In the genomic region with DNA sequence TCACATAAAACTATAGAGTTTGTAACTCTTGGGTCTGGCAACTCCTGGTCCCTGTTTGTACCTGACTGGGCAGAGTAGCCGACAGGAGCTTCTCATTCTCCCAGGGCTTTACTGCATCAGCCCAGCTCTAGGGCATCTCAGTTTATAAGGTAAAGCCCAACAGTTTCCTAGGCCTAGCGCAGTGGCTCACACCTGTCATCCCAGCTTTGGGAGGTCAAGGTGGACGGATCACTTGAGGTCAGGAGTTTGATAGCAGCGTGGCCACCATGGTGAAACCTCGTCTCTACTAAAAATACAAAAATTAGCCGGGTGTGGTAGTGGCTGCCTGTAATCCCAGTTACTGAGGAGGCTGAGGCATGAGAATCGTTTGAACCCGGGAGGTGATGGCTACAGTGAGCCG, we compare ENCODE assay signal across 19 cellular contexts. TPM values are rescaled to one million over a fixed set of nuclear protein-coding genes. Genes with fewer than 3 reads are reported as not detected.
DNase-seq lines count a peak whose midpoint lies in the region; ATAC-seq and TF ChIP-seq lines count a peak whose summit lies in the region.
"Had no signal": no experiment of that assay in that cellular context is flagged by ENCODE, and none has a peak within 500 bp of the region (broad histone marks: within the 10 kb centered on the region; RNA-seq: fewer than 3 reads in every experiment).

No MANE protein-coding gene starts in this region.

- H3K27ac Mint-ChIP-seq in activated CD4-positive, alpha-beta T cell treated with anti-CD3 and anti-CD28 coated beads, Interleukin-2, amount 10 ng/mL, durations not matched to agents 24 days and 14 days, result peak overlapping the region; percentile 70
- H3K27ac Mint-ChIP-seq in activated T-helper 2 cell treated with anti-CD3 and anti-CD28 coated beads, Interferon-gamma antibody, Interleukin-2, Interleukin-4, amounts not matched to agents 10 μg/mL and 5 μg/mL and 100 μg/mL, durations not matched to agents 14 hours and 24 hours and 36 hours, result peak overlapping the region; percentile 77
- H3K27ac Mint-ChIP-seq in nephron progenitor cell, result peak overlapping the region; percentile 45
- H3K27ac Mint-ChIP-seq: B cell; CD4-positive, CD25-positive, alpha-beta regulatory T cell; CD8-positive, alpha-beta T cell; HFFc6 had no signal

- H3K9me3 Mint-ChIP-seq in activated CD4-positive, alpha-beta T cell treated with anti-CD3 and anti-CD28 coated beads, Interleukin-2, amount 10 ng/mL, durations not matched to agents 24 days and 14 days, result no peaks in the 10 kb centered on the region
- H3K9me3 Mint-ChIP-seq in activated T-helper 2 cell treated with anti-CD3 and anti-CD28 coated beads, Interferon-gamma antibody, Interleukin-2, Interleukin-4, amounts not matched to agents 10 μg/mL and 5 μg/mL and 100 μg/mL, durations not matched to agents 14 hours and 24 hours and 36 hours, result no peaks in the 10 kb centered on the region
- peaks cover 13% of the 10 kb centered on the region for H3K9me3 Mint-ChIP-seq in nephron progenitor cell
- H3K9me3 Mint-ChIP-seq: CD8-positive, alpha-beta T cell; HFFc6 had no signal

- POLR2A ChIA-PET in HEK293T (lab: Yijun Ruan, JAX), result no interaction called here

- CTCF ChIA-PET in HEK293T (lab: Yijun Ruan, JAX), result interaction anchor here (1.1 kb wide), 1 partner anchor 11 kb away, joined by 4 read pairs; no protein-coding TSS in a partner anchor

- no peaks in the 10 kb centered on the region for H3K36me3 ChIP-seq in RWPE2 (ENCODE audit: low read depth)
- H3K36me3 ChIP-seq in sigmoid colon, result peaks cover 0 to 12% (median 2%) of the 10 kb centered on the region in 4 donors
- H3K36me3 ChIP-seq: BLaER1 had no signal

- H3K27ac ChIP-seq in RWPE2 (ENCODE audit: poor library complexity, severe bottlenecking) (no peak overlapping the region), sigmoid colon (no peak overlapping the region)
- H3K27ac ChIP-seq: BLaER1, C4-2B had no signal

- DNase-seq in activated CD4-positive, alpha-beta T cell treated with anti-CD3 and anti-CD28 coated beads, Interleukin-2, amount 10 ng/mL, durations not matched to agents 24 days and 14 days, result no peak
- no peak for DNase-seq in activated CD4-positive, alpha-beta T cell treated with anti-CD3 and anti-CD28 coated beads, Interleukin-2, amount 50 U/mL, for 48 hours
- peak; percentile 38 for DNase-seq in RWPE2 (ENCODE audit: low spot score)
- no peak for DNase-seq in activated T-helper 2 cell treated with anti-CD3 and anti-CD28 coated beads, Interferon-gamma antibody, Interleukin-2, Interleukin-4, amounts not matched to agents 10 μg/mL and 5 μg/mL and 100 μg/mL, durations not matched to agents 14 hours and 24 hours and 36 hours (ENCODE audit: low spot score)
- no peak for DNase-seq in nephron progenitor cell
- no peak for DNase-seq in sigmoid colon
- no peak for DNase-seq in HEK293T (ENCODE audit: extremely low spot score)
- DNase-seq: Caco-2; CD4-positive, CD25-positive, alpha-beta regulatory T cell; CD8-positive, alpha-beta T cell; DMS153; DND-41; GOT3; H7; HCEC 1CT; HFFc6 had no signal

- no peak overlapping the region for H3K4me3 Mint-ChIP-seq in activated CD4-positive, alpha-beta T cell treated with anti-CD3 and anti-CD28 coated beads, Interleukin-2, amount 10 ng/mL, durations not matched to agents 24 days and 14 days
- H3K4me3 Mint-ChIP-seq in activated T-helper 2 cell treated with anti-CD3 and anti-CD28 coated beads, Interferon-gamma antibody, Interleukin-2, Interleukin-4, amounts not matched to agents 10 μg/mL and 5 μg/mL and 100 μg/mL, durations not matched to agents 14 hours and 24 hours and 36 hours (ENCODE audit: low read depth), result no peak overlapping the region
- no peak overlapping the region for H3K4me3 Mint-ChIP-seq in nephron progenitor cell
- H3K4me3 Mint-ChIP-seq: B cell; CD4-positive, CD25-positive, alpha-beta regulatory T cell; CD8-positive, alpha-beta T cell; HFFc6 had no signal

- TF ChIP-seq EP300 in sigmoid colon (IDR thresholded peaks at IDR 0.05), result no peak

- intact Hi-C loops in activated CD4-positive, alpha-beta T cell treated with anti-CD3 and anti-CD28 coated beads, Interleukin-2, amount 10 ng/mL, durations not matched to agents 24 days and 14 days (cut with micrococcal nuclease), result no loop called here
- intact Hi-C loops in activated T-helper 2 cell treated with anti-CD3 and anti-CD28 coated beads, Interferon-gamma antibody, Interleukin-2, Interleukin-4, amounts not matched to agents 10 μg/mL and 5 μg/mL and 100 μg/mL, durations not matched to agents 14 hours and 24 hours and 36 hours (cut with micrococcal nuclease), result no loop called here
- intact Hi-C loops in sigmoid colon (cut with DNase I), result no loop called here

- no peak overlapping the region for H3K4me3 ChIP-seq in RWPE2 (ENCODE audit: severe bottlenecking)
- H3K4me3 ChIP-seq in sigmoid colon, result no peak overlapping the region
- H3K4me3 ChIP-seq: BLaER1 had no signal

- WGBS in sigmoid colon, 2 donors, result 92 to 94% methylated on average over 9 of the region's 9 CpGs

- ATAC-seq in RWPE2 (ENCODE audit: low read depth), result no peak
- ATAC-seq: CD8-positive, alpha-beta T cell had no signal

- no peak for TF ChIP-seq CTCF in RWPE2 (IDR thresholded peaks at IDR 0.05; ENCODE audit: poor library complexity, severe bottlenecking)
- no peak for TF ChIP-seq CTCF in nephron progenitor cell (IDR thresholded peaks at IDR 0.05)
- TF ChIP-seq CTCF in sigmoid colon (IDR thresholded peaks at IDR 0.05), result no peak

- no peaks in the 10 kb centered on the region for H3K4me1 ChIP-seq in RWPE2 (ENCODE audit: insufficient read depth, poor library complexity, severe bottlenecking)
- H3K4me1 ChIP-seq in sigmoid colon, result no peaks in the 10 kb centered on the region
- H3K4me1 ChIP-seq: BLaER1 had no signal

- no peak for TF ChIP-seq POLR2A in sigmoid colon (IDR thresholded peaks at IDR 0.05)

- H3K27me3 ChIP-seq in RWPE2 (ENCODE audit: insufficient read depth, poor library complexity, severe bottlenecking), result no peaks in the 10 kb centered on the region
- H3K27me3 ChIP-seq in sigmoid colon, result no peaks in the 10 kb centered on the region
- H3K27me3 ChIP-seq: BLaER1 had no signal

- peaks cover 7% of the 10 kb centered on the region for H3K27me3 Mint-ChIP-seq in activated CD4-positive, alpha-beta T cell treated with anti-CD3 and anti-CD28 coated beads, Interleukin-2, amount 10 ng/mL, durations not matched to agents 24 days and 14 days
- H3K27me3 Mint-ChIP-seq in activated T-helper 2 cell treated with anti-CD3 and anti-CD28 coated beads, Interferon-gamma antibody, Interleukin-2, Interleukin-4, amounts not matched to agents 10 μg/mL and 5 μg/mL and 100 μg/mL, durations not matched to agents 14 hours and 24 hours and 36 hours (ENCODE audit: low read depth), result peaks cover 2% of the 10 kb centered on the region
- no peaks in the 10 kb centered on the region for H3K27me3 Mint-ChIP-seq in nephron progenitor cell (ENCODE audit: low read depth, poor library complexity)

- peaks cover 26% of the 10 kb centered on the region for H3K4me1 Mint-ChIP-seq in activated CD4-positive, alpha-beta T cell treated with anti-CD3 and anti-CD28 coated beads, Interleukin-2, amount 10 ng/mL, durations not matched to agents 24 days and 14 days
- peaks cover 36% of the 10 kb centered on the region for H3K4me1 Mint-ChIP-seq in activated T-helper 2 cell treated with anti-CD3 and anti-CD28 coated beads, Interferon-gamma antibody, Interleukin-2, Interleukin-4, amounts not matched to agents 10 μg/mL and 5 μg/mL and 100 μg/mL, durations not matched to agents 14 hours and 24 hours and 36 hours (ENCODE audit: low read depth)
- H3K4me1 Mint-ChIP-seq in nephron progenitor cell, result peaks cover 24% of the 10 kb centered on the region
- H3K4me1 Mint-ChIP-seq: B cell; CD4-positive, CD25-positive, alpha-beta regulatory T cell had no signal

- H3K36me3 Mint-ChIP-seq in activated CD4-positive, alpha-beta T cell treated with anti-CD3 and anti-CD28 coated beads, Interleukin-2, amount 10 ng/mL, durations not matched to agents 24 days and 14 days (ENCODE audit: low read depth), result peaks cover 1% of the 10 kb centered on the region
- no peaks in the 10 kb centered on the region for H3K36me3 Mint-ChIP-seq in activated T-helper 2 cell treated with anti-CD3 and anti-CD28 coated beads, Interferon-gamma antibody, Interleukin-2, Interleukin-4, amounts not matched to agents 10 μg/mL and 5 μg/mL and 100 μg/mL, durations not matched to agents 14 hours and 24 hours and 36 hours (ENCODE audit: low read depth)
- peaks cover 29% of the 10 kb centered on the region for H3K36me3 Mint-ChIP-seq in nephron progenitor cell (ENCODE audit: low read depth)
- H3K36me3 Mint-ChIP-seq: CD4-positive, CD25-positive, alpha-beta regulatory T cell; CD8-positive, alpha-beta T cell had no signal

- H3K9me3 ChIP-seq in RWPE2 (ENCODE audit: severe bottlenecking), result no peaks in the 10 kb centered on the region
- H3K9me3 ChIP-seq in sigmoid colon, result no peaks in the 10 kb centered on the region
- H3K9me3 ChIP-seq: BLaER1, Caco-2 had no signal

TF ChIP-seq in HEK293T, 16 proteins besides CTCF, POLR2A, EP300 and RAD21:
- no peak for TF ChIP-seq ARNT (IDR thresholded peaks at IDR 0.05)
- TF ChIP-seq NFRKB (IDR thresholded peaks at IDR 0.05), result no peak
- TF ChIP-seq TARDBP (IDR thresholded peaks at IDR 0.05), result no peak
- TF ChIP-seq ZNF384 (IDR thresholded peaks at IDR 0.05), result no peak
- no peak for TF ChIP-seq SUZ12 (IDR thresholded peaks at IDR 0.05)
- no peak for TF ChIP-seq ELF4 (IDR thresholded peaks at IDR 0.05)
- TF ChIP-seq LEF1 (IDR thresholded peaks at IDR 0.05; ENCODE audit: borderline replicate concordance), result no peak
- no peak for TF ChIP-seq BHLHE40 (IDR thresholded peaks at IDR 0.05; ENCODE audit: borderline replicate concordance)

RNA-seq across cellular contexts. Expression of a gene that starts 47.8 kb away (rescaled TPM):
- 14.7 and 16.1 TPM in 2 replicates for total RNA-seq in activated CD4-positive, alpha-beta T cell treated with anti-CD3 and anti-CD28 coated beads, Interleukin-2, amount 10 ng/mL, durations not matched to agents 24 days and 14 days
- total RNA-seq in activated T-helper 2 cell treated with anti-CD3 and anti-CD28 coated beads, Interferon-gamma antibody, Interleukin-2, Interleukin-4, amounts not matched to agents 10 μg/mL and 5 μg/mL and 100 μg/mL, durations not matched to agents 14 hours and 24 hours and 36 hours, result 22.1 and 22.7 TPM in 2 replicates
- total RNA-seq in sigmoid colon, result 10 to 100 TPM; 31.0 to 34.8 (median 34.4) TPM
- 10 to 100 TPM in 1 of 3 donors, 1 to 10 TPM in 2; 4.2 to 17.3 (median 5.3) TPM for polyA plus RNA-seq in sigmoid colon
